Comparison of ENCODE assay signal across 21 cellular contexts in genomic region chr1:89990976-89991831, GRCh38. TPM values are rescaled to one million over a fixed set of nuclear protein-coding genes. Genes with fewer than 3 reads are reported as not detected.
DNase-seq lines count a peak whose midpoint lies in the region; ATAC-seq, FAIRE-seq and TF ChIP-seq lines count a peak whose summit lies in the region.
"Had no signal": no experiment of that assay in that cellular context is flagged by ENCODE, and none has a peak within 500 bp of the region (broad histone marks: within the 10 kb centered on the region; RNA-seq: fewer than 3 reads in every experiment).

No MANE protein-coding gene starts in this region.

- peak; percentile 50 for FAIRE-seq in G401.6 (lab: Jason Lieb, UNC)
- FAIRE-seq: colon had no signal

- intact Hi-C loops in right cardiac atrium (cut with DNase I), result no loop called here

- no peak for ATAC-seq in GM21619 (IDR thresholded peaks at IDR 0.05; ENCODE audit: unreplicated experiment)
- no peak for ATAC-seq in right cardiac atrium
- ATAC-seq: heart left ventricle, HepG2, right lobe of liver had no signal

- H3K4me3 ChIP-seq in epithelial cell of esophagus (ENCODE audit: low read length), result no peak overlapping the region
- H3K4me3 ChIP-seq in retinal pigment epithelial cell (ENCODE audit: low read length), result no peak overlapping the region
- no peak overlapping the region for H3K4me3 ChIP-seq in right cardiac atrium (ENCODE audit: low read length)
- H3K4me3 ChIP-seq: esophagus muscularis mucosa, heart left ventricle, neural progenitor cell, right lobe of liver, testis had no signal

- WGBS in right cardiac atrium, result 71% methylated on average over 8 of the region's 8 CpGs

- H3K27ac ChIP-seq in right cardiac atrium (ENCODE audit: low read length), result no peak overlapping the region
- H3K27ac ChIP-seq: esophagus muscularis mucosa, heart left ventricle, neural progenitor cell, right lobe of liver, testis had no signal

- no peaks in the 10 kb centered on the region for H3K4me1 ChIP-seq in right cardiac atrium (ENCODE audit: control insufficient read depth, insufficient read depth, low read length)
- H3K4me1 ChIP-seq: testis had no signal

- no peaks in the 10 kb centered on the region for H3K27me3 ChIP-seq in right cardiac atrium (ENCODE audit: control insufficient read depth, insufficient read depth)
- H3K27me3 ChIP-seq: BE2C, esophagus muscularis mucosa, heart left ventricle, neural progenitor cell, right lobe of liver, testis had no signal

- H3K9me3 ChIP-seq in right cardiac atrium (ENCODE audit: control insufficient read depth, low read length), result no peaks in the 10 kb centered on the region
- H3K9me3 ChIP-seq: BE2C, esophagus muscularis mucosa, heart left ventricle, right lobe of liver, testis had no signal

- DNase-seq in NCI-H526 (lab: John Stamatoyannopoulos, UW) (peak; percentile 38 to 61), epithelial cell of esophagus (ENCODE audit: low read depth) (peak; percentile 86), retinal pigment epithelial cell (ENCODE audit: low read depth) (peak; percentile 69), NCI-H187 treated with DMSO at 0.1 percent for 48 hours (lab: John Stamatoyannopoulos, UW) (no peak), right cardiac atrium (no peak)
- DNase-seq: activated CD4-positive, CD25-positive, alpha-beta regulatory T cell; activated effector memory CD4-positive, alpha-beta T cell treated with anti-CD3 and anti-CD28 coated beads, Interleukin-2, amount 50 U/mL, for 16 hours; BE2C; DMS153; heart left ventricle; right lobe of liver; SHP77 treated with DMSO at 0.1 percent for 48 hours; stimulated activated CD4-positive, alpha-beta T cell treated with anti-CD3 and anti-CD28 coated beads, Interleukin-4, amount 100 ng/mL, for 1 hour; T-helper 2 cell; testis had no signal

- TF ChIP-seq CTCF in epithelial cell of esophagus (IDR thresholded peaks at IDR 0.05; ENCODE audit: insufficient read depth, low read depth, low read length, missing control alignments) (no peak), retinal pigment epithelial cell (conservative IDR thresholded peaks at IDR 0.05; ENCODE audit: low read depth, low read length) (no peak)

RNA-seq across cellular contexts. Expression of gene ZNF326, which starts 3.7 kb away (rescaled TPM):
- total RNA-seq in right cardiac atrium, result 10 to 100 TPM; 12.6 to 16.5 (median 14.2) TPM
- polyA plus RNA-seq in right cardiac atrium, result 10.0 TPM

Comparison
In these comparisons a context has a peak if more than half of its experiments do, and no peak if none do; other contexts are left out.
1. DNase-seq: peak in NCI-H526 (2 of 2), epithelial cell of esophagus (single experiment) and retinal pigment epithelial cell (single experiment); none in NCI-H187 treated with DMSO at 0.1 percent for 48 hours (single experiment) and right cardiac atrium (0 of 3).